In the genomic region with DNA sequence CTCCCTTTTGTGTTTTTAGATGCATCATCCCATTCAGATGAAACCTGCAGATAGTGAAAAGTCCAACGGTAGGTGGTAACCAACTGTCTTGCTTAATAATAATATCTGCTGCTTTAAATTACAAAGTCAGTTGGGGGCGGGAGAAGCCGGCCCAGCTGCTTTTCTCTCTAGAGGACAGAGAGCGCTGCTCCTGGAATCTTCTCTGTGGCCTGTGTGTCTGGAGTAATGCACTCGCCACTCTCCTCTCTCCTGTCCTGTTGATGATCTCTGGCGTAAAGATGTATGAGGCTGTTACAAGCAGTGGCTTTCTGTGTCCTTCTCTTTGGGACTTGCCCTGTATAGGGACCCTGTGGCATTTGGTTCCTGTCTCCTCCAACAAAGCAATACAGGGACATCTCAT, we compare ENCODE assay signal across 1 cellular context.
TF ChIP-seq lines count a peak whose summit lies in the region.

No MANE protein-coding gene starts in this region.

TF ChIP-seq in H1, 55 proteins besides CTCF, POLR2A, EP300 and RAD21:
- TF ChIP-seq CBX8 (IDR thresholded peaks at IDR 0.05; ENCODE audit: borderline replicate concordance, low read depth, low read length) (no peak), CREB1 (IDR thresholded peaks at IDR 0.05) (no peak), ATF2 (IDR thresholded peaks at IDR 0.05; ENCODE audit: low read length) (no peak), RXRA (IDR thresholded peaks at IDR 0.05; ENCODE audit: insufficient read depth, low read depth, low read length) (no peak), NANOG (IDR thresholded peaks at IDR 0.05; ENCODE audit: insufficient read depth, low read depth, low read length, poor library complexity, severe bottlenecking) (no peak), NRF1 (IDR thresholded peaks at IDR 0.05; ENCODE audit: low read depth, low read length) (no peak), CHD1 (IDR thresholded peaks at IDR 0.05; ENCODE audit: low read depth, low read length) (no peak), HDAC6 (IDR thresholded peaks at IDR 0.05; ENCODE audit: low read depth, low read length) (no peak), SIX5 (IDR thresholded peaks at IDR 0.05; ENCODE audit: low read depth, low read length) (no peak), GTF2F1 (IDR thresholded peaks at IDR 0.05; ENCODE audit: borderline replicate concordance, low read depth, low read length) (no peak), CBX5 (IDR thresholded peaks at IDR 0.05; ENCODE audit: low read depth, low read length) (no peak), CTBP2 (IDR thresholded peaks at IDR 0.05; ENCODE audit: borderline replicate concordance, insufficient read depth, insufficient read length, low read length) (no peak), FOSL1 (IDR thresholded peaks at IDR 0.05; ENCODE audit: insufficient read depth, low read depth, low read length) (no peak)
TF ChIP-seq in H1: peak in this region for 0.
